ENCODE assay signal across 6 cellular contexts in genomic region chr4:153058668-153059060, GRCh38.
"Had no signal": no experiment of that assay in that cellular context is flagged by ENCODE, and none has a peak within 500 bp of the region (broad histone marks: within the 10 kb centered on the region; RNA-seq: fewer than 3 reads in every experiment).

No MANE protein-coding gene starts in this region.

- H3K27ac ChIP-seq: GM23248, HL-60 had no signal

- H3K4me3 Mint-ChIP-seq: H9, IgD-negative memory B cell had no signal

- H3K9me3 Mint-ChIP-seq: H9, IgD-negative memory B cell had no signal

- H3K27ac Mint-ChIP-seq: IgD-negative memory B cell had no signal

- H3K4me3 ChIP-seq: GM23248 had no signal

- DNase-seq: GM23248, H9, HCEC 1CT, KBM-7 had no signal
